8 cellular contexts compared by ENCODE assay signal in genomic region chr1:36248250-36248894, GRCh38. TPM values are rescaled to one million over a fixed set of nuclear protein-coding genes. Genes with fewer than 3 reads are reported as not detected.
A peak's percentile ranks its signal among the peaks of the same experiment; 100 is the strongest.
DNase-seq lines count a peak whose midpoint lies in the region; ATAC-seq and TF ChIP-seq lines count a peak whose summit lies in the region.

No MANE protein-coding gene starts in this region.

- DNase-seq in AG08396 (ENCODE audit: low spot score), result peak; percentile 37
- DNase-seq in LHCN-M2 (ENCODE audit: low read depth), result peak; percentile 91
- peak; percentile 96 for DNase-seq in brain microvascular endothelial cell
- peak; percentile 97 for DNase-seq in mesenchymal stem cell
- no peak for DNase-seq in NCI-H1930 (lab: John Stamatoyannopoulos, UW)
- no peak for DNase-seq in HEK293T (ENCODE audit: extremely low spot score)
- DNase-seq in NCI-H1105 (lab: John Stamatoyannopoulos, UW), result no peak

- no peak overlapping the region for H2BK5ac ChIP-seq in mesenchymal stem cell (ENCODE audit: low read depth, low read length, poor library complexity, severe bottlenecking)

- H3K9me3 ChIP-seq in mesenchymal stem cell (ENCODE audit: control insufficient read depth, low read length), result no peaks in the 10 kb centered on the region

- no peak overlapping the region for H2BK12ac ChIP-seq in mesenchymal stem cell (ENCODE audit: low read length in 2 of 2)

- H3K4me2 ChIP-seq in mesenchymal stem cell (ENCODE audit: low read length, poor library complexity, severe bottlenecking), result no peak overlapping the region

- H3K36me3 ChIP-seq in brain microvascular endothelial cell (replicated peaks) (peaks cover 4% of the 10 kb centered on the region), mesenchymal stem cell (ENCODE audit: control insufficient read depth in 1 of 2, insufficient read depth in 2 of 2, low read depth in 1 of 2, low read length in 2 of 2) (peaks cover 0 to 18% of the 10 kb centered on the region in 2 experiments)

- TF ChIP-seq CTCF in brain microvascular endothelial cell (IDR thresholded peaks at IDR 0.05; ENCODE audit: low read depth, low read length, missing control alignments), result no peak

- H3K27ac ChIP-seq in brain microvascular endothelial cell (peak overlapping the region; percentile 87), mesenchymal stem cell (ENCODE audit: low read length, poor library complexity, severe bottlenecking) (peak overlapping the region; percentile 53)

- H2BK120ac ChIP-seq in mesenchymal stem cell (ENCODE audit: low read depth, low read length), result no peak overlapping the region

- CTCF ChIA-PET in HEK293T (lab: Yijun Ruan, JAX), result no interaction called here

- H4K8ac ChIP-seq in mesenchymal stem cell (ENCODE audit: low read length), result no peak overlapping the region

- no peak for ATAC-seq in GM18861 (IDR thresholded peaks at IDR 0.05; ENCODE audit: unreplicated experiment)

- H3K4ac ChIP-seq in mesenchymal stem cell (ENCODE audit: low read depth in 1 of 2, low read length in 2 of 2), result no peak overlapping the region

- peaks cover 6% of the 10 kb centered on the region for H3K4me1 ChIP-seq in mesenchymal stem cell (ENCODE audit: control insufficient read depth, insufficient read depth, low read depth, low read length)

- no peaks in the 10 kb centered on the region for H3K79me1 ChIP-seq in mesenchymal stem cell (replicated peaks; ENCODE audit: low read length, poor library complexity, severe bottlenecking)

- peak overlapping the region; percentile 75 for H3K9ac ChIP-seq in mesenchymal stem cell (ENCODE audit: low read length)

- no peak overlapping the region for H4K91ac ChIP-seq in mesenchymal stem cell (ENCODE audit: low read length)

- no peak overlapping the region for H3K23ac ChIP-seq in mesenchymal stem cell (ENCODE audit: low read length in 2 of 2)

- WGBS in mesenchymal stem cell, result 0% methylated on average over 2 of the region's 4 CpGs

- H2AK5ac ChIP-seq in mesenchymal stem cell (ENCODE audit: low read length, severe bottlenecking), result no peak overlapping the region

- H3K18ac ChIP-seq in mesenchymal stem cell (ENCODE audit: low read depth in 1 of 2, low read length in 2 of 2), result no peak overlapping the region

- H3K4me3 ChIP-seq in brain microvascular endothelial cell (ENCODE audit: low read depth, low read length) (no peak overlapping the region), mesenchymal stem cell (ENCODE audit: insufficient read depth in 1 of 2, low read depth in 1 of 2, low read length in 2 of 2) (no peak overlapping the region)

- in situ Hi-C loops in brain microvascular endothelial cell (cut with HindIII; ENCODE audit: low pct_ligation_motif_present, low sequenced_read_pairs), result no loop called here

- no peaks in the 10 kb centered on the region for H3K27me3 ChIP-seq in brain microvascular endothelial cell (replicated peaks)
- H3K27me3 ChIP-seq in mesenchymal stem cell (ENCODE audit: control insufficient read depth in 1 of 2, insufficient read depth in 1 of 2, low read length in 2 of 2), result no peaks in the 10 kb centered on the region

- H2BK15ac ChIP-seq in mesenchymal stem cell (ENCODE audit: low read depth, poor library complexity, severe bottlenecking), result no peak overlapping the region

- no peak overlapping the region for H2AFZ ChIP-seq in mesenchymal stem cell (ENCODE audit: low read depth, low read length)

- POLR2A ChIA-PET in HEK293T (lab: Yijun Ruan, JAX), result no interaction called here

- no peak overlapping the region for H3K14ac ChIP-seq in mesenchymal stem cell (ENCODE audit: low read length in 2 of 2)

TF ChIP-seq in HEK293T, 16 proteins besides CTCF, POLR2A, EP300 and RAD21:
- TF ChIP-seq NFRKB (IDR thresholded peaks at IDR 0.05) (no peak), TARDBP (IDR thresholded peaks at IDR 0.05) (no peak), ARNT (IDR thresholded peaks at IDR 0.05) (no peak), L3MBTL2 (conservative IDR thresholded peaks at IDR 0.05) (no peak), BHLHE40 (IDR thresholded peaks at IDR 0.05; ENCODE audit: borderline replicate concordance) (no peak), FOXA1 (IDR thresholded peaks at IDR 0.05) (no peak), LEF1 (IDR thresholded peaks at IDR 0.05; ENCODE audit: borderline replicate concordance) (no peak), SP1 (IDR thresholded peaks at IDR 0.05) (no peak), CTBP1 (IDR thresholded peaks at IDR 0.05; ENCODE audit: borderline replicate concordance) (no peak), FOXK2 (IDR thresholded peaks at IDR 0.05) (no peak), SUZ12 (IDR thresholded peaks at IDR 0.05) (no peak), ELF4 (IDR thresholded peaks at IDR 0.05) (no peak), HDGF (IDR thresholded peaks at IDR 0.05; ENCODE audit: borderline replicate concordance) (no peak), FOXM1 (IDR thresholded peaks at IDR 0.05; ENCODE audit: borderline replicate concordance) (no peak), ZNF384 (IDR thresholded peaks at IDR 0.05) (no peak; the same call in 1 of the 2 replicates)
- TF ChIP-seq, protein P1, sequence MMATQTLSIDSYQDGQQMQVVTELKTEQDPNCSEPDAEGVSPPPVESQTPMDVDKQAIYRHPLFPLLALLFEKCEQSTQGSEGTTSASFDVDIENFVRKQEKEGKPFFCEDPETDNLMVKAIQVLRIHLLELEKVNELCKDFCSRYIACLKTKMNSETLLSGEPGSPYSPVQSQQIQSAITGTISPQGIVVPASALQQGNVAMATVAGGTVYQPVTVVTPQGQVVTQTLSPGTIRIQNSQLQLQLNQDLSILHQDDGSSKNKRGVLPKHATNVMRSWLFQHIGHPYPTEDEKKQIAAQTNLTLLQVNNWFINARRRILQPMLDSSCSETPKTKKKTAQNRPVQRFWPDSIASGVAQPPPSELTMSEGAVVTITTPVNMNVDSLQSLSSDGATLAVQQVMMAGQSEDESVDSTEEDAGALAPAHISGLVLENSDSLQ (IDR thresholded peaks at IDR 0.05), result no peak

RNA-seq across cellular contexts. Expression of gene THRAP3, which starts 24.1 kb away (rescaled TPM):
- 71.0 and 87.7 TPM in 2 replicates for total RNA-seq in LHCN-M2 (2014; rRNA removed)
- 41.5 TPM for polyA plus RNA-seq in LHCN-M2 (2012)
- 64.5 TPM for polyA plus RNA-seq in mesenchymal stem cell (2013, experiment 1 of 2)
- 60.8 TPM for polyA plus RNA-seq in mesenchymal stem cell (2013, experiment 2 of 2)

RNA-seq across cellular contexts. Expression of gene SH3D21, which starts 57.8 kb away (rescaled TPM):
- 2.6 and 3.3 TPM in 2 replicates for total RNA-seq in LHCN-M2 (2014; rRNA removed)
- polyA plus RNA-seq in LHCN-M2 (2012), result 2.7 TPM
- polyA plus RNA-seq in mesenchymal stem cell (2013, experiment 1 of 2), result 1.9 TPM
- 1.8 TPM for polyA plus RNA-seq in mesenchymal stem cell (2013, experiment 2 of 2)

Comparison
In these comparisons a context has a peak if more than half of its experiments do, and no peak if none do; other contexts are left out.
1. DNase-seq: peak in AG08396 (single experiment), LHCN-M2 (single experiment), brain microvascular endothelial cell (single experiment) and mesenchymal stem cell (single experiment); none in NCI-H1930 (0 of 2), HEK293T (single experiment) and NCI-H1105 (single experiment).